ENCODE assay signal across 8 cellular contexts in genomic region chr17:752620-753219, GRCh38. TPM values are rescaled to one million over a fixed set of nuclear protein-coding genes. Genes with fewer than 3 reads are reported as not detected.
DNase-seq lines count a peak whose midpoint lies in the region; ATAC-seq and TF ChIP-seq lines count a peak whose summit lies in the region.

No MANE protein-coding gene starts in this region.

- ATAC-seq in GM21528 (IDR thresholded peaks at IDR 0.05; ENCODE audit: low FRiP score, unreplicated experiment): no peak

- no peaks in the 10 kb centered on the region for H3K9me2 ChIP-seq in hepatocyte (replicated peaks; ENCODE audit: insufficient read depth)

- H3K27me3 ChIP-seq in hepatocyte: no peaks in the 10 kb centered on the region

- peaks cover 33% of the 10 kb centered on the region for H3K79me2 ChIP-seq in hepatocyte

- H2AFZ ChIP-seq in hepatocyte: peak overlapping the region; percentile 98

- H3K4me3 ChIP-seq in hepatocyte: peak overlapping the region; percentile 91

- no peaks in the 10 kb centered on the region for H4K20me1 ChIP-seq in hepatocyte (ENCODE audit: insufficient read depth, poor library complexity, severe bottlenecking)

- WGBS in hepatocyte (ENCODE audit: low lambda C conversion rate, missing lambda C conversion rate): 48% methylated on average over 31 of the region's 43 CpGs

- H3K36me3 ChIP-seq in hepatocyte (replicated peaks; ENCODE audit: insufficient read depth, low read depth): no peaks in the 10 kb centered on the region

- H3K4me1 ChIP-seq in hepatocyte (ENCODE audit: insufficient read depth): peaks cover 14% of the 10 kb centered on the region

- H3K27ac ChIP-seq in hepatocyte: peak overlapping the region; percentile 86

- peak; percentile 17 to 45 for DNase-seq in stimulated activated CD4-positive, alpha-beta T cell treated with anti-CD3 and anti-CD28 coated beads, Interleukin-4, amount 100 ng/mL, for 48 hours (ENCODE audit: low read depth in 2 of 2)
- DNase-seq in stimulated activated CD4-positive, alpha-beta T cell treated with anti-CD3 and anti-CD28 coated beads, Interleukin-12 subunit alpha, Interleukin-12 subunit beta, amount 100 ng/mL, for 4 hours: no peak
- DNase-seq in NCI-H146 (lab: John Stamatoyannopoulos, UW) (peak; percentile 73), amniotic epithelial cell (ENCODE audit: low read depth) (peak; percentile 59), hepatocyte (ENCODE audit: low spot score) (peak; percentile 68), renal cortical epithelial cell (ENCODE audit: low read depth) (peak; percentile 27), pons (ENCODE audit: low spot score) (no peak)

- no peak for TF ChIP-seq CTCF in hepatocyte (IDR thresholded peaks at IDR 0.05; ENCODE audit: poor library complexity)

- H3K9me3 ChIP-seq in hepatocyte (ENCODE audit: low read depth): no peaks in the 10 kb centered on the region

- peak overlapping the region; percentile 97 for H3K4me2 ChIP-seq in hepatocyte

RNA-seq across cellular contexts. Expression of gene GEMIN4, which starts 0.7 kb away (rescaled TPM):
- total RNA-seq in hepatocyte (11.6 and 12.0 TPM in 2 replicates), renal cortical epithelial cell (8.7 and 15.2 TPM in 2 replicates)
- polyA plus RNA-seq in hepatocyte: 9.7 and 12.8 TPM in 2 replicates

RNA-seq across cellular contexts. Expression of gene TLCD3A, which starts 20.3 kb away (rescaled TPM):
- 15.7 and 17.8 TPM in 2 replicates for total RNA-seq in hepatocyte
- 21.1 and 22.8 TPM in 2 replicates for polyA plus RNA-seq in hepatocyte
- 21.6 and 26.0 TPM in 2 replicates for total RNA-seq in renal cortical epithelial cell

RNA-seq across cellular contexts. Expression of gene GLOD4, which starts 29.4 kb away (rescaled TPM):
- 70.8 and 120 TPM in 2 replicates for total RNA-seq in hepatocyte
- polyA plus RNA-seq in hepatocyte: 68.1 and 74.1 TPM in 2 replicates
- 107 and 133 TPM in 2 replicates for total RNA-seq in renal cortical epithelial cell

RNA-seq across cellular contexts. Expression of gene MRM3, which starts 29.4 kb away (rescaled TPM):
- total RNA-seq in hepatocyte (14.6 and 17.0 TPM in 2 replicates), renal cortical epithelial cell (17.2 and 18.8 TPM in 2 replicates)
- polyA plus RNA-seq in hepatocyte: 13.3 and 15.3 TPM in 2 replicates

RNA-seq across cellular contexts. Expression of gene VPS53, which starts 38.1 kb away (rescaled TPM):
- total RNA-seq in hepatocyte (16.3 and 28.1 TPM in 2 replicates), renal cortical epithelial cell (14.8 and 35.5 TPM in 2 replicates)
- 16.1 and 18.7 TPM in 2 replicates for polyA plus RNA-seq in hepatocyte

Comparison
In these comparisons a context has a peak if more than half of its experiments do, and no peak if none do; other contexts are left out.
1. DNase-seq: peak in stimulated activated CD4-positive, alpha-beta T cell treated with anti-CD3 and anti-CD28 coated beads, Interleukin-4, amount 100 ng/mL, for 48 hours (2 of 2), NCI-H146 (single experiment), amniotic epithelial cell (single experiment), hepatocyte (single experiment) and renal cortical epithelial cell (single experiment); none in stimulated activated CD4-positive, alpha-beta T cell treated with anti-CD3 and anti-CD28 coated beads, Interleukin-12 subunit alpha, Interleukin-12 subunit beta, amount 100 ng/mL, for 4 hours (single experiment) and pons (single experiment).